12 cellular contexts compared by ENCODE assay signal in genomic region chr12:103807561-103808238, GRCh38. TPM values are rescaled to one million over a fixed set of nuclear protein-coding genes. Genes with fewer than 3 reads are reported as not detected.
DNase-seq lines count a peak whose midpoint lies in the region; ATAC-seq, FAIRE-seq and TF ChIP-seq lines count a peak whose summit lies in the region.
"Had no signal": no experiment of that assay in that cellular context is flagged by ENCODE, and none has a peak within 500 bp of the region (broad histone marks: within the 10 kb centered on the region; RNA-seq: fewer than 3 reads in every experiment).

No MANE protein-coding gene starts in this region.

- in situ Hi-C loops in IMR-90 (cut with MboI; ENCODE audit: low sequenced_read_pairs) (no loop called here), K562 (cut with MboI) (loop anchor here (10.0 kb wide), 1 partner anchor 1693 kb away; no protein-coding TSS in a partner anchor)

- no peak overlapping the region for H3K56ac ChIP-seq in IMR-90 (ENCODE audit: extremely low read depth, insufficient read depth, low read length)

- no peak overlapping the region for H3K14ac ChIP-seq in IMR-90 (replicated peaks; ENCODE audit: low read depth, low read length)

- H3K27ac ChIP-seq in IMR-90 (ENCODE audit: insufficient read depth, low read length) (no peak overlapping the region), K562 (ENCODE audit: extremely low read depth, low read depth, low read length) (0 out of 3 replicates have a peak overlapping the region, but pooled peaks have one; percentile 11), neutrophil (peak overlapping the region; percentile 92), aorta (ENCODE audit: low read depth in 1 of 2, low read length in 2 of 2) (peak overlapping the region; percentile 15 to 50), smooth muscle cell (ENCODE audit: low read depth) (no peak overlapping the region)
- H3K27ac ChIP-seq: SJCRH30 had no signal

- BruUV-seq in IMR-90 (replicated peaks; lab: Mats Ljungman, UMichigan) (no TSS peak), K562 (replicated peaks; lab: Mats Ljungman, UMichigan) (no TSS peak)

- ATAC-seq in IMR-90 (ENCODE audit: low read depth): no peak
- peak; percentile 4; the same call in 2 of the 3 replicates for ATAC-seq in K562
- no peak for ATAC-seq in aorta (ENCODE audit: low FRiP score)

- no peak overlapping the region for H4K91ac ChIP-seq in IMR-90 (ENCODE audit: insufficient read depth, low read depth, low read length)

- intact Hi-C loops in IMR-90 (cut with micrococcal nuclease): loop anchor here (5.0 kb wide), 1 partner anchor 35 kb away; the partner anchor contains the start of gene NT5DC3
- intact Hi-C loops in K562 (cut with micrococcal nuclease): loop anchor here (2.0 kb wide), 1 partner anchor 33 kb away; the partner anchor contains the start of gene NT5DC3
- intact Hi-C loops in aorta (cut with DNase I): loop anchor here in 1 of 2 donors (10.0 kb wide), 1 partner anchor 57 kb away; no protein-coding TSS in a partner anchor

- H2BK20ac ChIP-seq in IMR-90 (ENCODE audit: low read depth, low read length): no peak overlapping the region

- TF ChIP-seq RAD21 in IMR-90 (IDR thresholded peaks at IDR 0.05; ENCODE audit: low read length) (no peak), K562 (CRISPR knock-in tag; conservative IDR thresholded peaks at IDR 0.05 in 1 of 2, IDR thresholded peaks at IDR 0.05 in 1 of 2) (no peak)

- no peaks in the 10 kb centered on the region for H3K9me3 ChIP-seq in IMR-90 (ENCODE audit: control insufficient read depth, insufficient read depth, low read length)
- peaks cover 2% of the 10 kb centered on the region; the same call in 1 of the 2 replicates for H3K9me3 ChIP-seq in K562 (replicated peaks; ENCODE audit: control insufficient read depth, insufficient read depth, low read depth, low read length)
- no peaks in the 10 kb centered on the region for H3K9me3 ChIP-seq in neutrophil
- H3K9me3 ChIP-seq in aorta (ENCODE audit: control insufficient read depth, low read length): no peaks in the 10 kb centered on the region
- H3K9me3 ChIP-seq in smooth muscle cell (replicated peaks; ENCODE audit: low read depth): no peaks in the 10 kb centered on the region
- H3K9me3 ChIP-seq: SJCRH30 had no signal

- no peak for TF ChIP-seq EP300 in K562 (IDR thresholded peaks at IDR 0.05; ENCODE audit: low read length)

- dilution Hi-C loops in IMR-90 (cut with HindIII; ENCODE audit: low sequenced_read_pairs, unreplicated experiment): no loop called here

- no peak for DNase-seq in IMR-90
- DNase-seq in K562 (ENCODE audit: extremely low read depth in 1 of 4, low spot score in 3 of 4): peak in 2 of 4 experiments; percentile 23 to 31
- DNase-seq in aorta: no peak
- no peak for DNase-seq in smooth muscle cell (lab: John Stamatoyannopoulos, UW; ENCODE audit: unreplicated experiment)
- DNase-seq in activated effector memory CD4-positive, alpha-beta T cell treated with Interleukin-2 at 50 U/mL for 16 hours: no peak
- DNase-seq in SHP77 treated with DMSO at 0.1 percent for 48 hours (lab: John Stamatoyannopoulos, UW): no peak
- DNase-seq: NCI-H1417 treated with DMSO at 0.1 percent for 48 hours, NCI-H2029, NCI-H510A treated with DMSO at 0.1 percent for 48 hours, RPMI8226, SJCRH30 had no signal

- H3K23ac ChIP-seq in IMR-90 (ENCODE audit: low read depth, low read length): no peak overlapping the region

- H3K27me3 ChIP-seq in IMR-90 (ENCODE audit: control insufficient read depth, insufficient read depth, low read length): no peaks in the 10 kb centered on the region
- no peaks in the 10 kb centered on the region for H3K27me3 ChIP-seq in K562 (ENCODE audit: control insufficient read depth in 2 of 2, insufficient read depth in 2 of 2, low read length in 2 of 2)
- no peaks in the 10 kb centered on the region for H3K27me3 ChIP-seq in neutrophil
- H3K27me3 ChIP-seq in aorta (ENCODE audit: control insufficient read depth in 1 of 2, insufficient read depth in 2 of 2, low read length in 1 of 2): no peaks in the 10 kb centered on the region
- H3K27me3 ChIP-seq in smooth muscle cell (ENCODE audit: low read depth): no peaks in the 10 kb centered on the region
- H3K27me3 ChIP-seq: SJCRH30 had no signal

- H2AK9ac ChIP-seq in IMR-90 (replicated peaks; ENCODE audit: low read depth, low read length, poor library complexity): no peak overlapping the region

- H3K79me2 ChIP-seq in K562 (ENCODE audit: control insufficient read depth, insufficient read depth, low read length) (peaks cover 63% of the 10 kb centered on the region), smooth muscle cell (ENCODE audit: low read depth) (no peaks in the 10 kb centered on the region)

- H4K20me1 ChIP-seq in IMR-90 (ENCODE audit: insufficient read depth, low read length) (peaks cover 6% of the 10 kb centered on the region; the same call in 1 of the 2 replicates), K562 (replicated peaks; ENCODE audit: control insufficient read depth, insufficient read depth, low read length) (peaks cover 12% of the 10 kb centered on the region; the same call in 1 of the 2 replicates), smooth muscle cell (ENCODE audit: low read depth) (no peaks in the 10 kb centered on the region)

- H2BK120ac ChIP-seq in IMR-90 (ENCODE audit: low read depth, low read length): no peak overlapping the region

- H3K4ac ChIP-seq in IMR-90 (ENCODE audit: low read depth, low read length): no peak overlapping the region; the same call in 1 of the 2 replicates

- TF ChIP-seq CTCF in IMR-90 (conservative IDR thresholded peaks at IDR 0.05; ENCODE audit: low read depth, low read length) (no peak), K562 (IDR thresholded peaks at IDR 0.05 in 2 of 3, conservative IDR thresholded peaks at IDR 0.05 in 1 of 3; ENCODE audit: insufficient read depth in 2 of 3, low read depth in 1 of 3, low read length in 3 of 3) (no peak), neutrophil (IDR thresholded peaks at IDR 0.05) (no peak), smooth muscle cell (IDR thresholded peaks at IDR 0.05; ENCODE audit: borderline replicate concordance, insufficient read depth, poor library complexity, severe bottlenecking) (no peak)

- H3K18ac ChIP-seq in IMR-90 (ENCODE audit: low read depth, low read length): no peak overlapping the region

- no peak overlapping the region for H2BK5ac ChIP-seq in IMR-90 (ENCODE audit: low read depth, low read length, poor library complexity, severe bottlenecking)

- FAIRE-seq in K562 (lab: Jason Lieb, UNC): no peak

- H2BK15ac ChIP-seq in IMR-90 (ENCODE audit: low read depth, low read length): no peak overlapping the region

- TF ChIP-seq POLR2A in IMR-90 (IDR thresholded peaks at IDR 0.05; ENCODE audit: low read depth, low read length) (no peak), K562 (conservative IDR thresholded peaks at IDR 0.05) (no peak)

- no peak overlapping the region for H4K8ac ChIP-seq in IMR-90 (ENCODE audit: low read depth in 2 of 2, low read length in 2 of 2)

- peaks cover 6% of the 10 kb centered on the region for H3F3A ChIP-seq in smooth muscle cell (ENCODE audit: low read depth)

- CTCF ChIA-PET in IMR-90 (lab: Yijun Ruan, JAX) (interaction anchor here (0.5 kb wide), 1 partner anchor 1591 kb away, joined by 3 read pairs; no protein-coding TSS in a partner anchor), K562 (lab: Yijun Ruan, JAX; ENCODE audit: low intra/inter-chr PET ratio) (no interaction called here)

- H3K79me1 ChIP-seq in IMR-90 (ENCODE audit: low read depth in 1 of 2, low read length in 2 of 2): peaks cover 30 to 65% of the 10 kb centered on the region in 2 experiments

- WGBS in IMR-90 (ENCODE audit: extremely low coverage in 2 of 2, insufficient read length in 1 of 2), 2 experiments: no CpG with 5 or more reads among the region's 9 CpGs
- WGBS in K562 (ENCODE audit: insufficient coverage, low coverage, missing lambda C conversion rate): 46% methylated on average over 9 of the region's 9 CpGs
- WGBS in aorta, 2 donors: 71 to 79% methylated on average over 9 of the region's 9 CpGs
- 97% methylated on average over 9 of the region's 9 CpGs for WGBS in smooth muscle cell (ENCODE audit: low lambda C conversion rate)

- POLR2A ChIA-PET in IMR-90 (lab: Charles Lee; ENCODE audit: unreplicated experiment): no interaction called here
- POLR2A ChIA-PET in K562 (lab: Yijun Ruan, JAX): interaction anchor here (0.9 kb wide), 1 partner anchor 28 kb away, joined by 3 read pairs; no protein-coding TSS in a partner anchor

- H3K9ac ChIP-seq in IMR-90 (ENCODE audit: low read depth, low read length) (no peak overlapping the region), K562 (ENCODE audit: insufficient read depth in 1 of 2, low read depth in 2 of 2, low read length in 2 of 2) (no peak overlapping the region; a peak in 1 of 4 replicates), smooth muscle cell (ENCODE audit: low read depth) (no peak overlapping the region)

- H3K4me2 ChIP-seq in IMR-90 (ENCODE audit: low read depth, low read length) (no peak overlapping the region), K562 (ENCODE audit: insufficient read depth, low read length) (peak overlapping the region; percentile 37), smooth muscle cell (no peak overlapping the region)

- H3K36me3 ChIP-seq in IMR-90 (ENCODE audit: control insufficient read depth, insufficient read depth, low read length) (peaks cover 2% of the 10 kb centered on the region; the same call in 1 of the 2 replicates), K562 (ENCODE audit: control insufficient read depth, insufficient read depth, low read length) (peaks cover 82% of the 10 kb centered on the region), neutrophil (no peaks in the 10 kb centered on the region), aorta (ENCODE audit: control insufficient read depth in 1 of 2, insufficient read depth in 2 of 2, low read length in 1 of 2) (no peaks in the 10 kb centered on the region), smooth muscle cell (ENCODE audit: low read depth) (no peaks in the 10 kb centered on the region)

- H2AFZ ChIP-seq in IMR-90 (replicated peaks; ENCODE audit: low read length, poor library complexity) (no peak overlapping the region), K562 (ENCODE audit: low read depth, low read length) (no peak overlapping the region), smooth muscle cell (ENCODE audit: low read depth) (no peak overlapping the region)

- peaks cover 14% of the 10 kb centered on the region for H3K9me1 ChIP-seq in IMR-90 (ENCODE audit: insufficient read depth, low read length)
- peaks cover 7% of the 10 kb centered on the region for H3K9me1 ChIP-seq in K562 (ENCODE audit: control insufficient read depth, insufficient read depth, low read length)

- H2AK5ac ChIP-seq in IMR-90 (ENCODE audit: low read depth, low read length): peak overlapping the region; percentile 76

- H4K5ac ChIP-seq in IMR-90 (ENCODE audit: low read depth, low read length): no peak overlapping the region

- H3K4me1 ChIP-seq in IMR-90 (ENCODE audit: control insufficient read depth, insufficient read depth, low read length) (peaks cover 13% of the 10 kb centered on the region), K562 (replicated peaks in 1 of 2; ENCODE audit: control insufficient read depth in 2 of 2, insufficient read depth in 2 of 2, low read length in 2 of 2) (peaks cover 32 to 64% of the 10 kb centered on the region in 2 experiments), neutrophil (ENCODE audit: control insufficient read depth in 1 of 2, insufficient read depth in 1 of 2, low read depth in 1 of 2, low read length in 1 of 2) (peaks cover 45 to 53% of the 10 kb centered on the region in 2 experiments), aorta (ENCODE audit: control insufficient read depth in 1 of 2, insufficient read depth in 2 of 2, low read length in 2 of 2) (peaks cover 0 to 7% of the 10 kb centered on the region in 2 donors), smooth muscle cell (ENCODE audit: low read depth) (no peaks in the 10 kb centered on the region)

- H3K4me3 ChIP-seq in IMR-90 (ENCODE audit: insufficient read depth, low read depth, low read length) (no peak overlapping the region), K562 (no peak overlapping the region), neutrophil (ENCODE audit: low read depth in 1 of 2, low read length in 1 of 2) (peak overlapping the region in 1 of 2 experiments; percentile 20), aorta (ENCODE audit: low read length in 2 of 2) (no peak overlapping the region), smooth muscle cell (no peak overlapping the region)
- H3K4me3 ChIP-seq: SJCRH30 had no signal

RNA-seq across cellular contexts. Expression of gene NT5DC3, which starts 33.3 kb away (rescaled TPM):
- total RNA-seq in IMR-90 (2012; rRNA removed): 17.6 and 23.1 TPM in 2 replicates
- 5.6 and 7.3 TPM in 2 replicates for polyA plus RNA-seq in IMR-90 (2012; rRNA removed)
- 2.6 and 3.2 TPM in 2 replicates for polyA plus RNA-seq in IMR-90 (2012; cell fraction: cytosol; rRNA removed)
- polyA plus RNA-seq in IMR-90 (2012; cell fraction: nucleus; rRNA removed; ENCODE audit: low replicate concordance): 6.3 and 13.5 TPM in 2 replicates
- 39.6 and 65.6 TPM in 2 replicates for total RNA-seq in K562 (2011; cell fraction: chromatin; rRNA removed; ENCODE audit: low replicate concordance)
- total RNA-seq in K562 (2011; cell fraction: nucleolus; rRNA removed): 22.3 and 29.6 TPM in 2 replicates
- 35.5 and 41.1 TPM in 2 replicates for total RNA-seq in K562 (2011; cell fraction: nucleoplasm; rRNA removed)
- 20.4 and 24.5 TPM in 2 replicates for total RNA-seq in K562 (2014; rRNA removed)
- 29.8 and 33.2 TPM in 2 replicates for total RNA-seq in K562 (2014; rRNA removed; fragmentation: Illumina TruSeq; extraction: Trizol)
- total RNA-seq in K562 (2015; rRNA removed; fragmentation: Illumina TruSeq; extraction: Trizol): 23.5 and 25.7 TPM in 2 replicates
- 26.2 and 30.7 TPM in 2 replicates for total RNA-seq in K562 (2021)
- 6.3 and 11.0 TPM in 2 replicates for polyA plus RNA-seq in K562 (2011; rRNA removed)
- polyA plus RNA-seq in K562 (2011; cell fraction: cytosol; rRNA removed): 3.8 and 11.5 TPM in 2 replicates
- 12.9 and 20.4 TPM in 2 replicates for polyA plus RNA-seq in K562 (2011; cell fraction: nucleus; rRNA removed)
- polyA plus RNA-seq in K562 (2012): 6.8 and 9.8 TPM in 2 replicates
- 14.9 and 16.2 TPM in 2 replicates for polyA plus RNA-seq in K562 (2014; fragmentation: Illumina TruSeq; extraction: Trizol)
- polyA plus RNA-seq in K562 (2014; fragmentation: Nextera tagmentation; extraction: Ambion mirVana): 10 to 100 TPM; 14.2 to 33.5 TPM
- 18.8 and 19.8 TPM in 2 replicates for polyA plus RNA-seq in K562 (2014; rRNA removed)
- 12.7 and 24.4 TPM in 2 replicates for polyA minus RNA-seq in K562 (2011; rRNA and poly(A)+ RNA removed)
- 6.4 and 13.5 TPM in 2 replicates for polyA minus RNA-seq in K562 (2011; cell fraction: cytosol; rRNA and poly(A)+ RNA removed)
- polyA minus RNA-seq in K562 (2011; cell fraction: nucleus; rRNA and poly(A)+ RNA removed): 6.9 and 22.4 TPM in 2 replicates
- 100 to 1,000 TPM in 1 of 2 donors, 10 to 100 TPM in 1; 28.1 to 104 TPM for total RNA-seq in aorta
- polyA plus RNA-seq in aorta: 10 to 100 TPM in 1 of 2 donors, 1 to 10 TPM in 1; 3.6 to 24.3 TPM
- total RNA-seq in smooth muscle cell: 1.4 and 4.1 TPM in 2 replicates
- 0.57 and 1.9 TPM in 2 replicates for polyA plus RNA-seq in smooth muscle cell

Comparison
In these comparisons a context has a peak if more than half of its experiments do, and no peak if none do; other contexts are left out.
1. H3K27ac ChIP-seq: peak in K562 (single experiment), neutrophil (single experiment) and aorta (2 of 2); none in IMR-90 (single experiment) and smooth muscle cell (single experiment).